In genomic region chr11:111400595-111400994, GRCh38 we compare ENCODE assay signal across 25 cellular contexts. TPM values are rescaled to one million over a fixed set of nuclear protein-coding genes. Genes with fewer than 3 reads are reported as not detected.
DNase-seq lines count a peak whose midpoint lies in the region; ATAC-seq, FAIRE-seq and TF ChIP-seq lines count a peak whose summit lies in the region.
"Had no signal": no experiment of that assay in that cellular context is flagged by ENCODE, and none has a peak within 500 bp of the region (broad histone marks: within the 10 kb centered on the region; RNA-seq: fewer than 3 reads in every experiment).

No MANE protein-coding gene starts in this region.

- H3K9me3 ChIP-seq in right cardiac atrium (ENCODE audit: control insufficient read depth, low read length), result no peaks in the 10 kb centered on the region
- H3K9me3 ChIP-seq in hepatocyte (ENCODE audit: low read depth), result no peaks in the 10 kb centered on the region
- H3K9me3 ChIP-seq: sigmoid colon had no signal

- H3K4me1 Mint-ChIP-seq in IgD-negative memory B cell, result peaks cover 41 to 53% (median 51%) of the 10 kb centered on the region in 3 donors
- peaks cover 58% of the 10 kb centered on the region for H3K4me1 Mint-ChIP-seq in stimulated activated memory B cell treated with anti-CD40 and anti-IgM and Interleukin-4, amounts not matched to agents 10 μg/mL and 1 μg/mL and 100 μg/mL, for 72 hours

- no peak overlapping the region for H3K4me3 ChIP-seq in right cardiac atrium (ENCODE audit: low read length)
- H3K4me3 ChIP-seq in hepatocyte, result no peak overlapping the region
- H3K4me3 ChIP-seq: GM23248, sigmoid colon had no signal

- no peaks in the 10 kb centered on the region for H3K79me2 ChIP-seq in hepatocyte

- H3K36me3 Mint-ChIP-seq in IgD-negative memory B cell, result peaks cover 3% of the 10 kb centered on the region
- H3K36me3 Mint-ChIP-seq in stimulated activated memory B cell treated with anti-CD40 and anti-IgM and Interleukin-4, amounts not matched to agents 10 μg/mL and 1 μg/mL and 100 μg/mL, for 72 hours, result no peaks in the 10 kb centered on the region
- H3K36me3 Mint-ChIP-seq: T-cell had no signal

- intact Hi-C loops in right cardiac atrium (cut with DNase I), result no loop called here

- no peak for DNase-seq in GM18507 (ENCODE audit: extremely low spot score, insufficient read length, low read depth)
- no peak for DNase-seq in NOMO-1 treated with dmso at 0.1 percent for 144 hours (lab: John Stamatoyannopoulos, UW; ENCODE audit: unreplicated experiment)
- no peak for DNase-seq in right cardiac atrium
- DNase-seq in hepatocyte (ENCODE audit: low spot score), result no peak
- DNase-seq: activated CD4-positive, alpha-beta T cell treated with anti-CD3 and anti-CD28 coated beads for 4 hours; dermis blood vessel endothelial cell; GM23248; head of caudate nucleus; IMR-90; midbrain; MM.1S; NCI-H146; NCI-H2171 treated with DMSO at 0.1 percent for 48 hours; NCI-H526 treated with DMSO at 0.1 percent for 48 hours; nephron progenitor cell; OCI-M1; SHP77; sigmoid colon; T-cell had no signal

- H3K27me3 ChIP-seq in right cardiac atrium (ENCODE audit: control insufficient read depth, insufficient read depth) (no peaks in the 10 kb centered on the region), hepatocyte (no peaks in the 10 kb centered on the region)
- H3K27me3 ChIP-seq: sigmoid colon had no signal

- H3K9me2 ChIP-seq in hepatocyte (replicated peaks; ENCODE audit: insufficient read depth), result no peaks in the 10 kb centered on the region

- ATAC-seq in GM21447 (IDR thresholded peaks at IDR 0.05; ENCODE audit: unreplicated experiment), result peak; percentile 43
- ATAC-seq in stimulated activated memory B cell treated with anti-CD40 and anti-IgM and Interleukin-4, amounts not matched to agents 10 μg/mL and 1 μg/mL and 100 μg/mL, for 72 hours, result peak; percentile 59
- no peak for ATAC-seq in right cardiac atrium
- ATAC-seq: left lobe of liver, T-cell had no signal

- H3K27me3 Mint-ChIP-seq in IgD-negative memory B cell, result no peaks in the 10 kb centered on the region
- H3K27me3 Mint-ChIP-seq in stimulated activated memory B cell treated with anti-CD40 and anti-IgM and Interleukin-4, amounts not matched to agents 10 μg/mL and 1 μg/mL and 100 μg/mL, for 72 hours, result no peaks in the 10 kb centered on the region

- H3K4me2 ChIP-seq in hepatocyte, result no peak overlapping the region

- peak overlapping the region; percentile 85 to 98 (median 93) for H3K27ac Mint-ChIP-seq in IgD-negative memory B cell
- peak overlapping the region; percentile 80 for H3K27ac Mint-ChIP-seq in stimulated activated memory B cell treated with anti-CD40 and anti-IgM and Interleukin-4, amounts not matched to agents 10 μg/mL and 1 μg/mL and 100 μg/mL, for 72 hours
- H3K27ac Mint-ChIP-seq: nephron progenitor cell, T-cell had no signal

- no peaks in the 10 kb centered on the region for H3K36me3 ChIP-seq in hepatocyte (replicated peaks; ENCODE audit: insufficient read depth, low read depth)
- H3K36me3 ChIP-seq: sigmoid colon had no signal

- H4K20me1 ChIP-seq in hepatocyte (ENCODE audit: insufficient read depth, poor library complexity, severe bottlenecking), result no peaks in the 10 kb centered on the region

- H3K27ac ChIP-seq in right cardiac atrium (ENCODE audit: low read length) (no peak overlapping the region), hepatocyte (no peak overlapping the region)
- H3K27ac ChIP-seq: GM23248, sigmoid colon had no signal

- no peaks in the 10 kb centered on the region for H3K4me1 ChIP-seq in right cardiac atrium (ENCODE audit: control insufficient read depth, insufficient read depth, low read length)
- H3K4me1 ChIP-seq in hepatocyte (ENCODE audit: insufficient read depth), result no peaks in the 10 kb centered on the region
- H3K4me1 ChIP-seq: sigmoid colon had no signal

- H3K9me3 Mint-ChIP-seq in IgD-negative memory B cell, result peaks cover 0 to 7% (median 1%) of the 10 kb centered on the region in 3 donors
- H3K9me3 Mint-ChIP-seq in stimulated activated memory B cell treated with anti-CD40 and anti-IgM and Interleukin-4, amounts not matched to agents 10 μg/mL and 1 μg/mL and 100 μg/mL, for 72 hours, result peaks cover 3% of the 10 kb centered on the region

- no peak overlapping the region for H2AFZ ChIP-seq in hepatocyte
- H2AFZ ChIP-seq: GM23248 had no signal

- peak; percentile 64 for FAIRE-seq in GM18507 (lab: Jason Lieb, UNC)
- FAIRE-seq: bronchial epithelial cell, TTC549 had no signal

- no peak for TF ChIP-seq CTCF in hepatocyte (IDR thresholded peaks at IDR 0.05; ENCODE audit: poor library complexity)

- H3K4me3 Mint-ChIP-seq in IgD-negative memory B cell, result peak overlapping the region; percentile 2 to 97 (median 78)
- H3K4me3 Mint-ChIP-seq in stimulated activated memory B cell treated with anti-CD40 and anti-IgM and Interleukin-4, amounts not matched to agents 10 μg/mL and 1 μg/mL and 100 μg/mL, for 72 hours, result peak overlapping the region; percentile 40
- H3K4me3 Mint-ChIP-seq: nephron progenitor cell, T-cell had no signal

RNA-seq across cellular contexts. Expression of gene POU2AF1, which starts 21.5 kb away (rescaled TPM):
- polyA plus RNA-seq in IgD-negative memory B cell (194 TPM), right cardiac atrium (not detected), hepatocyte (0.06 TPM in 1 of 2 replicates, not detected in the other)
- total RNA-seq in right cardiac atrium (under 1 TPM in 2 of 4 donors, not detected in 2; 0.23 to 0.35 TPM), hepatocyte (0.08 and 0.23 TPM in 2 replicates)
- total RNA-seq: bronchial epithelial cell, dermis blood vessel endothelial cell, IMR-90 had no signal
- polyA plus RNA-seq: IMR-90 had no signal

Comparison
In these comparisons a context has a peak if more than half of its experiments do, and no peak if none do; other contexts are left out.
1. ATAC-seq: peak in GM21447 (single experiment) and stimulated activated memory B cell treated with anti-CD40 and anti-IgM and Interleukin-4, amounts not matched to agents 10 μg/mL and 1 μg/mL and 100 μg/mL, for 72 hours (single experiment); none in right cardiac atrium (0 of 2).
2. RNA of gene POU2AF1, which starts 21.5 kb away (polyA plus RNA-seq): 194 TPM in IgD-negative memory B cell (single experiment); 0.06 TPM in hepatocyte and not detected in right cardiac atrium (single experiment); every median in the first group is over 100 times any median in the second.